ENCODE assay signal across 8 cellular contexts in the genomic region with DNA sequence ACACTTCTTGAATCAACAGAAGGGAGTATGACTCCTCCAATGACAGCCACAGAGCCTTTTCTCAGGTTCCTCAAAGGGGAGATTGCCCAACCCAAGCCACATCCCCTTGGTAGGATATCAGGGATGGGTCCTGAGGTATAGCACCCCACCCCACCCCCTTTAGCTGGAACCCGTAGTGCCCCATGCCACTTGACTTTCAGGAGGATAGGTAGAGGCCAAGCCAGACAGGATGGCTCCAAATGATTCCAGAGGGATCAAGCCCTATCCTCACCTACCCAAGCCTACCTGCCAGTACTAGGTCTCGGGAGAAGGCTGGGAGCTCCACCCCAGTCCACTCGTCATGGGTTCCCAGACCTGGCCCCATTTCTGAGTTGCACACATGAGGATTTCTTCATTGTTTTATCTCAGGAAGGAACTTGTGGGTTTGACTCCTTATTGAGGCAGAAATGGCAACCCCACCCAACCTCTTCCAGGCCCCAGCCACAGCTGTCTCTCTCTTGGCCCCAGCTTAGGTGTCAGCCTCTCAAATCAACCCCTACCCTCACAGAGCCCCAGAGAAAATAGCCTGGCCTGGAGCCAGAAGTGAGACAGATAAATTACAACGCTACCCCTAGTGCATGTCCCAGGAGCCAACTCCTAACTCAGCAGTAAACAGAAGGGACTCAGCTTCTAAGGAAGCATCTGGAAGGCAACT. TPM values are rescaled to one million over a fixed set of nuclear protein-coding genes. Genes with fewer than 3 reads are reported as not detected.
DNase-seq lines count a peak whose midpoint lies in the region; ATAC-seq lines count a peak whose summit lies in the region.

No MANE protein-coding gene starts in this region.

- H3K9me3 ChIP-seq in KOPT-K1 (ENCODE audit: insufficient read depth, low read length, poor library complexity, severe bottlenecking) (no peaks in the 10 kb centered on the region), T-helper 17 cell (ENCODE audit: control insufficient read depth, low read length, poor library complexity, severe bottlenecking) (no peaks in the 10 kb centered on the region), duodenal mucosa (ENCODE audit: control insufficient read depth in 1 of 2, low read length in 2 of 2) (no peaks in the 10 kb centered on the region)

- H3K4me1 Mint-ChIP-seq in T-helper 17 cell: peaks cover 60% of the 10 kb centered on the region

- H3K9ac ChIP-seq in duodenal mucosa (ENCODE audit: low read depth in 1 of 2, low read length in 2 of 2): no peak overlapping the region

- H3K36me3 Mint-ChIP-seq in T-helper 17 cell (ENCODE audit: low read depth): peaks cover 4% of the 10 kb centered on the region

- H3K27me3 Mint-ChIP-seq in T-helper 17 cell: no peaks in the 10 kb centered on the region

- H3K27me3 ChIP-seq in duodenal mucosa (ENCODE audit: control insufficient read depth in 1 of 2, insufficient read depth in 2 of 2, low read length in 2 of 2): no peaks in the 10 kb centered on the region

- peak overlapping the region; percentile 91 for H3K27ac Mint-ChIP-seq in T-helper 17 cell

- H3K4me3 Mint-ChIP-seq in T-helper 17 cell: peak overlapping the region; percentile 97

- H3K36me3 ChIP-seq in KOPT-K1 (ENCODE audit: insufficient read depth, low read length): peaks cover 79% of the 10 kb centered on the region
- peaks cover 14 to 44% of the 10 kb centered on the region in 2 donors for H3K36me3 ChIP-seq in duodenal mucosa (ENCODE audit: control insufficient read depth in 1 of 2, insufficient read depth in 2 of 2, low read length in 2 of 2)

- ATAC-seq in T-helper 17 cell: peak; percentile 50

- H3K27ac ChIP-seq in KOPT-K1 (ENCODE audit: low read depth, low read length, poor library complexity, severe bottlenecking) (peak overlapping the region; percentile 97), duodenal mucosa (ENCODE audit: low read depth, low read length) (no peak overlapping the region)

- peaks cover 50 to 67% of the 10 kb centered on the region in 2 donors for H3K4me1 ChIP-seq in duodenal mucosa (ENCODE audit: control insufficient read depth in 1 of 2, insufficient read depth in 2 of 2, low read length in 2 of 2)

- DNase-seq in T-helper 17 cell (peak in 2 of 3 donors; percentile 26 to 34), skeletal muscle cell (ENCODE audit: low read depth) (no peak), AG08396 (ENCODE audit: low spot score) (no peak), hepatic stellate cell (ENCODE audit: low spot score) (no peak), GM03348 (ENCODE audit: low spot score) (no peak), cerebellum (ENCODE audit: low spot score) (no peak)

- peak overlapping the region; percentile 40 to 93 for H3K4me3 ChIP-seq in duodenal mucosa (ENCODE audit: low read depth in 1 of 2, low read length in 2 of 2)
- peak overlapping the region; percentile 97 for H3K4me3 ChIP-seq in skeletal muscle cell (ENCODE audit: low read depth, low read length)

RNA-seq across cellular contexts. Expression of a gene that starts 3.6 kb away (rescaled TPM):
- total RNA-seq in T-helper 17 cell: 100 to 1,000 TPM; 247 to 250 TPM
- 15.5 TPM for total RNA-seq in cerebellum

RNA-seq across cellular contexts. Expression of a gene that starts 16.7 kb away (rescaled TPM):
- 1 to 10 TPM; 2.8 to 3.8 TPM for total RNA-seq in T-helper 17 cell
- total RNA-seq in cerebellum: 10.3 TPM

RNA-seq across cellular contexts. Expression of a gene that starts 17.1 kb away (rescaled TPM):
- total RNA-seq in T-helper 17 cell (1 to 10 TPM; 3.6 to 3.9 TPM), cerebellum (17.6 TPM)

RNA-seq across cellular contexts. Expression of a gene that starts 42.9 kb away (rescaled TPM):
- total RNA-seq in T-helper 17 cell (1 to 10 TPM; 1.7 to 2.1 TPM), cerebellum (18.5 TPM)

Comparison
In these comparisons a context has a peak if more than half of its experiments do, and no peak if none do; other contexts are left out.
1. DNase-seq: peak in T-helper 17 cell (2 of 3); none in skeletal muscle cell (single experiment), AG08396 (single experiment), hepatic stellate cell (single experiment), GM03348 (single experiment) and cerebellum (single experiment).
2. RNA of a gene that starts 3.6 kb away (total RNA-seq): 247 to 250 TPM in T-helper 17 cell; 15.5 TPM in cerebellum (single experiment); every median in the first group is over 10 times any median in the second.